8 cellular contexts compared by ENCODE assay signal in genomic region chr17:409848-410673, GRCh38. TPM values are rescaled to one million over a fixed set of nuclear protein-coding genes. Genes with fewer than 3 reads are reported as not detected.
DNase-seq lines count a peak whose midpoint lies in the region; ATAC-seq and TF ChIP-seq lines count a peak whose summit lies in the region.

No MANE protein-coding gene starts in this region.

- H2AFZ ChIP-seq in mammary epithelial cell (ENCODE audit: low read depth, low read length) = peak overlapping the region; percentile 94

- CTCF ChIA-PET in mammary epithelial cell (lab: Charles Lee; ENCODE audit: low non-redundant PET) = no interaction called here

- no peaks in the 10 kb centered on the region for H4K20me1 ChIP-seq in mammary epithelial cell (ENCODE audit: insufficient read depth, low read length)

- BruUV-seq in mammary epithelial cell (replicated peaks; lab: Mats Ljungman, UMichigan) = no TSS peak

- intact Hi-C loops in mammary epithelial cell (cut with micrococcal nuclease) = loop anchor here (5.0 kb wide), 1 partner anchor 462 kb away; no protein-coding TSS in a partner anchor

- H3K9me3 ChIP-seq in mammary epithelial cell (replicated peaks; ENCODE audit: insufficient read depth, low read length) = no peaks in the 10 kb centered on the region
- no peaks in the 10 kb centered on the region for H3K9me3 ChIP-seq in iPS-18c (ENCODE audit: control insufficient read depth, insufficient read depth, low read length)
- no peaks in the 10 kb centered on the region for H3K9me3 ChIP-seq in skeletal muscle satellite cell (replicated peaks; ENCODE audit: low read length)

- no peaks in the 10 kb centered on the region for H3K27me3 ChIP-seq in mammary epithelial cell (ENCODE audit: insufficient read depth, low read length)
- H3K27me3 ChIP-seq in skeletal muscle satellite cell (ENCODE audit: control insufficient read depth, insufficient read depth, low read length) = peaks cover under 1% of the 10 kb centered on the region

- H3K27ac ChIP-seq in VCaP (peak overlapping the region; percentile 73), mammary epithelial cell (ENCODE audit: insufficient read depth, low read depth, low read length) (peak overlapping the region; percentile 66)

- TF ChIP-seq CTCF in VCaP (conservative IDR thresholded peaks at IDR 0.05) (no peak), mammary epithelial cell (conservative IDR thresholded peaks at IDR 0.05 in 1 of 2, IDR thresholded peaks at IDR 0.05 in 1 of 2; ENCODE audit: extremely low read depth in 1 of 2, insufficient read depth in 1 of 2, low read depth in 1 of 2, low read length in 2 of 2) (no peak)

- in situ Hi-C loops in ACHN (cut with HindIII; ENCODE audit: low pct_ligation_motif_present, low pct_unique_long_range_greater_than_20kb, low sequenced_read_pairs) (no loop called here), mammary epithelial cell (cut with MboI; ENCODE audit: low sequenced_read_pairs in 2 of 2) (no loop called here)

- H3K79me2 ChIP-seq in mammary epithelial cell (ENCODE audit: insufficient read depth, low read length) = no peaks in the 10 kb centered on the region

- ATAC-seq in GM18870 (IDR thresholded peaks at IDR 0.05; ENCODE audit: unreplicated experiment) (peak; percentile 81), HG03108 (IDR thresholded peaks at IDR 0.05; ENCODE audit: unreplicated experiment) (peak; percentile 82)

- dilution Hi-C loops in mammary epithelial cell (cut with HindIII; ENCODE audit: low sequenced_read_pairs) = loop anchor here (5.0 kb wide), 1 partner anchor 107 kb away; no protein-coding TSS in a partner anchor

- H3K36me3 ChIP-seq in mammary epithelial cell (ENCODE audit: insufficient read depth, low read length) (no peaks in the 10 kb centered on the region), skeletal muscle satellite cell (ENCODE audit: insufficient read depth, low read length) (peaks cover 3% of the 10 kb centered on the region)

- peak overlapping the region; percentile 93 for H3K4me2 ChIP-seq in mammary epithelial cell (ENCODE audit: insufficient read depth, low read depth, low read length)
- peak overlapping the region; percentile 99 for H3K4me2 ChIP-seq in skeletal muscle satellite cell (ENCODE audit: low read length)

- H3K9ac ChIP-seq in mammary epithelial cell (ENCODE audit: insufficient read depth, low read length) (peak overlapping the region; percentile 77), skeletal muscle satellite cell (ENCODE audit: low read depth, low read length) (peak overlapping the region; percentile 87)

- peak overlapping the region; percentile 65 to 67 (median 66) for H3K4me3 ChIP-seq in mammary epithelial cell (replicated peaks in 1 of 3; ENCODE audit: insufficient read depth in 1 of 3, low read depth in 2 of 3, low read length in 3 of 3)
- peak overlapping the region; percentile 69 for H3K4me3 ChIP-seq in iPS-18c (ENCODE audit: insufficient read depth, low read depth, low read length)
- H3K4me3 ChIP-seq in skeletal muscle satellite cell (ENCODE audit: low read length) = peak overlapping the region; percentile 79

- H3K4me1 ChIP-seq in mammary epithelial cell (ENCODE audit: insufficient read depth, low read length) (peaks cover 6% of the 10 kb centered on the region), skeletal muscle satellite cell (ENCODE audit: control insufficient read depth, insufficient read depth, low read length) (peaks cover 21% of the 10 kb centered on the region)

- DNase-seq in ACHN = peak; percentile 99
- peak; percentile 96 for DNase-seq in NCI-H2196 (lab: John Stamatoyannopoulos, UW; ENCODE audit: unreplicated experiment)
- peak; percentile 97 for DNase-seq in mammary epithelial cell

- WGBS in mammary epithelial cell (ENCODE audit: low coverage, missing lambda C conversion rate) = 3% methylated on average over 52 of the region's 87 CpGs

RNA-seq across cellular contexts. Expression of gene RFLNB, which starts 35.7 kb away (rescaled TPM):
- 10 to 100 TPM; 14.7 to 32.8 TPM for total RNA-seq in mammary epithelial cell
- 3.2 TPM for polyA plus RNA-seq in mammary epithelial cell
- 9.9 TPM for polyA minus RNA-seq in mammary epithelial cell
- 7.4 and 24.5 TPM in 2 replicates for total RNA-seq in skeletal muscle satellite cell (2012; rRNA removed)

RNA-seq across cellular contexts. Expression of gene RPH3AL, which starts 57.5 kb away (rescaled TPM):
- 1 to 10 TPM; 2.9 to 7.3 TPM for total RNA-seq in mammary epithelial cell
- polyA plus RNA-seq in mammary epithelial cell = 1.7 TPM
- 0.98 TPM for polyA minus RNA-seq in mammary epithelial cell
- total RNA-seq in skeletal muscle satellite cell (2012; rRNA removed) = 1.8 and 3.5 TPM in 2 replicates

Comparison
In these comparisons a context has a peak if more than half of its experiments do, and no peak if none do; other contexts are left out.
1. Peak in every context shown above with its lines: DNase-seq, ATAC-seq, H3K4me3 ChIP-seq and H3K27ac ChIP-seq.